8 cellular contexts compared by ENCODE assay signal in genomic region chr19:22052644-22053013, GRCh38. TPM values are rescaled to one million over a fixed set of nuclear protein-coding genes. Genes with fewer than 3 reads are reported as not detected.
DNase-seq lines count a peak whose midpoint lies in the region; ATAC-seq, FAIRE-seq and TF ChIP-seq lines count a peak whose summit lies in the region.

No MANE protein-coding gene starts in this region.

- peak; percentile 11 for ATAC-seq in HG02885 (IDR thresholded peaks at IDR 0.05; ENCODE audit: poor library complexity, unreplicated experiment)
- ATAC-seq in esophagus mucosa = no peak

- H3K27ac Mint-ChIP-seq in activated T-helper 2 cell treated with anti-CD3 and anti-CD28 coated beads, Interferon-gamma antibody, Interleukin-2, Interleukin-4, amounts not matched to agents 10 μg/mL and 5 μg/mL and 100 μg/mL, durations not matched to agents 14 hours and 24 hours and 36 hours = peak overlapping the region; percentile 85
- no peak overlapping the region for H3K27ac Mint-ChIP-seq in type B pancreatic cell

- peak overlapping the region; percentile 58 for H3K27ac ChIP-seq in keratinocyte (ENCODE audit: control insufficient read depth, insufficient read depth, low read length)

- H3K9me3 Mint-ChIP-seq in activated T-helper 2 cell treated with anti-CD3 and anti-CD28 coated beads, Interferon-gamma antibody, Interleukin-2, Interleukin-4, amounts not matched to agents 10 μg/mL and 5 μg/mL and 100 μg/mL, durations not matched to agents 14 hours and 24 hours and 36 hours = peaks cover 40% of the 10 kb centered on the region
- H3K9me3 Mint-ChIP-seq in type B pancreatic cell = no peaks in the 10 kb centered on the region

- H3K79me2 ChIP-seq in keratinocyte (ENCODE audit: control insufficient read depth, insufficient read depth, low read length) = no peaks in the 10 kb centered on the region

- dilution Hi-C loops in keratinocyte (cut with MboI; ENCODE audit: extremely low pct_ligation_motif_present, low sequenced_read_pairs) = no loop called here

- peak overlapping the region; percentile 82 for H2AFZ ChIP-seq in keratinocyte (ENCODE audit: control insufficient read depth, low read length)

- H3K4me1 ChIP-seq in keratinocyte (ENCODE audit: control insufficient read depth, extremely low read depth, insufficient read depth, low read length) = no peaks in the 10 kb centered on the region

- H3K9ac ChIP-seq in keratinocyte (ENCODE audit: control insufficient read depth, extremely low read depth, insufficient read depth, low read length) = peak overlapping the region; percentile 68

- FAIRE-seq in keratinocyte (lab: Jason Lieb, UNC) = no peak

- H3K4me1 Mint-ChIP-seq in activated T-helper 2 cell treated with anti-CD3 and anti-CD28 coated beads, Interferon-gamma antibody, Interleukin-2, Interleukin-4, amounts not matched to agents 10 μg/mL and 5 μg/mL and 100 μg/mL, durations not matched to agents 14 hours and 24 hours and 36 hours (ENCODE audit: low read depth) = no peaks in the 10 kb centered on the region
- H3K4me1 Mint-ChIP-seq in type B pancreatic cell (ENCODE audit: unreplicated experiment) = no peaks in the 10 kb centered on the region

- no peaks in the 10 kb centered on the region for H3K27me3 ChIP-seq in keratinocyte (ENCODE audit: control insufficient read depth, extremely low read depth, insufficient read depth, low read length)

- in situ Hi-C loops in G401 (cut with HindIII; ENCODE audit: low sequenced_read_pairs) = no loop called here

- H3K9me1 ChIP-seq in keratinocyte (ENCODE audit: control insufficient read depth, extremely low read depth, insufficient read depth, low read length) = no peaks in the 10 kb centered on the region

- DNase-seq in G401 (ENCODE audit: low spot score) (peak; percentile 12), keratinocyte (ENCODE audit: low read depth, low spot score) (no peak), type B pancreatic cell (ENCODE audit: extremely low spot score, unreplicated experiment) (peak; percentile 31), 8988T (no peak), NCI-H1092 treated with DMSO at 0.1 percent for 48 hours (lab: John Stamatoyannopoulos, UW) (no peak)
- no peak for DNase-seq in activated T-helper 2 cell treated with anti-CD3 and anti-CD28 coated beads, Interferon-gamma antibody, Interleukin-2, Interleukin-4, amounts not matched to agents 10 μg/mL and 5 μg/mL and 100 μg/mL, durations not matched to agents 14 hours and 24 hours and 36 hours (ENCODE audit: low spot score)

- peaks cover 2% of the 10 kb centered on the region for H3K9me3 ChIP-seq in keratinocyte (ENCODE audit: control insufficient read depth, low read depth, low read length)

- no peak for TF ChIP-seq CTCF in keratinocyte (optimal IDR thresholded peaks at IDR 0.05 in 1 of 3, IDR thresholded peaks at IDR 0.05 in 1 of 3, conservative IDR thresholded peaks at IDR 0.05 in 1 of 3; ENCODE audit: extremely low read depth in 1 of 3, insufficient read depth in 2 of 3, low read length in 3 of 3)
- no peak for TF ChIP-seq CTCF in type B pancreatic cell (conservative IDR thresholded peaks at IDR 0.05)

- H3K4me2 ChIP-seq in keratinocyte (ENCODE audit: control insufficient read depth, extremely low read depth, insufficient read depth, low read depth, low read length) = peak overlapping the region; percentile 54

- intact Hi-C loops in activated T-helper 2 cell treated with anti-CD3 and anti-CD28 coated beads, Interferon-gamma antibody, Interleukin-2, Interleukin-4, amounts not matched to agents 10 μg/mL and 5 μg/mL and 100 μg/mL, durations not matched to agents 14 hours and 24 hours and 36 hours (cut with micrococcal nuclease) = no loop called here

- H4K20me1 ChIP-seq in keratinocyte (ENCODE audit: control insufficient read depth, extremely low read depth, insufficient read depth, low read length) = no peaks in the 10 kb centered on the region

- no peaks in the 10 kb centered on the region for H3K27me3 Mint-ChIP-seq in activated T-helper 2 cell treated with anti-CD3 and anti-CD28 coated beads, Interferon-gamma antibody, Interleukin-2, Interleukin-4, amounts not matched to agents 10 μg/mL and 5 μg/mL and 100 μg/mL, durations not matched to agents 14 hours and 24 hours and 36 hours (ENCODE audit: low read depth)
- no peaks in the 10 kb centered on the region for H3K27me3 Mint-ChIP-seq in type B pancreatic cell

- H3K36me3 Mint-ChIP-seq in activated T-helper 2 cell treated with anti-CD3 and anti-CD28 coated beads, Interferon-gamma antibody, Interleukin-2, Interleukin-4, amounts not matched to agents 10 μg/mL and 5 μg/mL and 100 μg/mL, durations not matched to agents 14 hours and 24 hours and 36 hours (ENCODE audit: low read depth) = peaks cover 26% of the 10 kb centered on the region
- H3K36me3 Mint-ChIP-seq in type B pancreatic cell = no peaks in the 10 kb centered on the region

- peak overlapping the region; percentile 92 for H3K4me3 Mint-ChIP-seq in activated T-helper 2 cell treated with anti-CD3 and anti-CD28 coated beads, Interferon-gamma antibody, Interleukin-2, Interleukin-4, amounts not matched to agents 10 μg/mL and 5 μg/mL and 100 μg/mL, durations not matched to agents 14 hours and 24 hours and 36 hours (ENCODE audit: low read depth)
- no peak overlapping the region for H3K4me3 Mint-ChIP-seq in type B pancreatic cell

- H3K36me3 ChIP-seq in keratinocyte (ENCODE audit: control insufficient read depth in 2 of 2, extremely low read depth in 1 of 2, insufficient read depth in 2 of 2, low read length in 2 of 2) = no peaks in the 10 kb centered on the region

- peak overlapping the region; percentile 52 to 76 (median 61) for H3K4me3 ChIP-seq in keratinocyte (ENCODE audit: control insufficient read depth in 2 of 3, extremely low read depth in 1 of 3, insufficient read depth in 2 of 3, low read depth in 1 of 3, low read length in 3 of 3)

RNA-seq across cellular contexts. Expression of gene ZNF257, which starts 0.3 kb away (rescaled TPM):
- not detected in 2 replicates for total RNA-seq in G401 (2014; rRNA removed; shearing (Covaris generic))
- total RNA-seq in activated T-helper 2 cell treated with anti-CD3 and anti-CD28 coated beads, Interferon-gamma antibody, Interleukin-2, Interleukin-4, amounts not matched to agents 10 μg/mL and 5 μg/mL and 100 μg/mL, durations not matched to agents 14 hours and 24 hours and 36 hours = 5.5 and 5.9 TPM in 2 replicates
- polyA plus RNA-seq in keratinocyte = 1.00 to 1.6 TPM (median 1.4 TPM) in 3 replicates
- polyA plus RNA-seq in keratinocyte (2011; ENCODE audit: low read depth) = not detected
- 0.61 and 0.66 TPM in 2 replicates for polyA plus RNA-seq in keratinocyte (2011; cell fraction: cytosol; rRNA removed)
- polyA plus RNA-seq in keratinocyte (2011; cell fraction: nucleus; rRNA removed) = 1.1 and 1.9 TPM in 2 replicates
- polyA plus RNA-seq in keratinocyte (2012; ENCODE audit: low replicate concordance) = 0.28 and 1.4 TPM in 2 replicates
- 0.92 to 4.1 TPM (median 2.6 TPM) in 3 replicates for polyA minus RNA-seq in keratinocyte
- polyA minus RNA-seq in keratinocyte (2011; cell fraction: cytosol; rRNA and poly(A)+ RNA removed) = 2.9 TPM
- 1.7 and 4.2 TPM in 2 replicates for polyA minus RNA-seq in keratinocyte (2011; cell fraction: nucleus; rRNA and poly(A)+ RNA removed)
- not detected in 2 replicates for total RNA-seq in type B pancreatic cell (ENCODE audit: low replicate concordance)
- total RNA-seq in esophagus mucosa = 0.68 TPM

RNA-seq across cellular contexts. Expression of gene ZNF208, which starts 41.9 kb away (rescaled TPM):
- not detected in 2 replicates for total RNA-seq in G401 (2014; rRNA removed; shearing (Covaris generic))
- 0.05 and 0.48 TPM in 2 replicates for total RNA-seq in activated T-helper 2 cell treated with anti-CD3 and anti-CD28 coated beads, Interferon-gamma antibody, Interleukin-2, Interleukin-4, amounts not matched to agents 10 μg/mL and 5 μg/mL and 100 μg/mL, durations not matched to agents 14 hours and 24 hours and 36 hours
- 0.06 to 0.37 TPM (median 0.20 TPM) in 3 replicates for polyA plus RNA-seq in keratinocyte
- polyA plus RNA-seq in keratinocyte (2011; ENCODE audit: low read depth) = not detected
- polyA plus RNA-seq in keratinocyte (2011; cell fraction: cytosol; rRNA removed) = 0.22 and 0.28 TPM in 2 replicates
- polyA plus RNA-seq in keratinocyte (2011; cell fraction: nucleus; rRNA removed) = 0.85 TPM in 2 replicates
- polyA plus RNA-seq in keratinocyte (2012; ENCODE audit: low replicate concordance) = 0.08 and 0.28 TPM in 2 replicates
- 0.22 to 0.26 TPM in 2 of 3 replicates, not detected in the other for polyA minus RNA-seq in keratinocyte
- polyA minus RNA-seq in keratinocyte (2011; cell fraction: cytosol; rRNA and poly(A)+ RNA removed) = not detected
- 0.32 and 1.7 TPM in 2 replicates for polyA minus RNA-seq in keratinocyte (2011; cell fraction: nucleus; rRNA and poly(A)+ RNA removed)
- total RNA-seq in type B pancreatic cell (ENCODE audit: low replicate concordance) (not detected in 2 replicates), esophagus mucosa (0.60 TPM)

Comparison
In these comparisons a context has a peak if more than half of its experiments do, and no peak if none do; other contexts are left out.
1. DNase-seq: peak in G401 (single experiment) and type B pancreatic cell (single experiment); none in activated T-helper 2 cell treated with anti-CD3 and anti-CD28 coated beads, Interferon-gamma antibody, Interleukin-2, Interleukin-4, amounts not matched to agents 10 μg/mL and 5 μg/mL and 100 μg/mL, durations not matched to agents 14 hours and 24 hours and 36 hours (single experiment), keratinocyte (single experiment), 8988T (single experiment) and NCI-H1092 treated with DMSO at 0.1 percent for 48 hours (single experiment).